In the genomic region with DNA sequence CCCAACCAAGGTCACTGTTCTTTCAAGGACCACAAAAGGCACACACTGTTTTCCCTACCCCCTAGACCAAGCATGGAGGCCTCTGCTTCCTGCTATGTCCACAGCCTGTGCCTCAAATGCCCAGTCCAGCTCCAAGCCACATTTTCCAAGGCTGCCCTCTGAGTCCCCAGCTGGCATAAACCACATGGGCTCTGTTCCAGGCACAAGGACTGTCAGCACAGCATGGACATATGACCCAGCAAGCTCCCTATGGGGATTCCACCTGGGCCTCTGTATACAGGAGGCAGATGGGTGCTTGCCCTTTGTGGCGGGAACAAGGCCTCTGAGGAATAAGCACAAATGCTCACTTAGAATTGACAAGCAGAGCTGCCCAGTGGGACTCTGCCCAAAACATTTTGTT, we compare ENCODE assay signal across 22 cellular contexts.
"Had no signal": no experiment of that assay in that cellular context is flagged by ENCODE, and none has a peak within 500 bp of the region (broad histone marks: within the 10 kb centered on the region; RNA-seq: fewer than 3 reads in every experiment).

No MANE protein-coding gene starts in this region.

- H3K27ac ChIP-seq: KMS-11, RWPE1 had no signal

- H3K27ac Mint-ChIP-seq: IgD-negative memory B cell had no signal

- H3K4me3 Mint-ChIP-seq: IgD-negative memory B cell had no signal

- H3K4me1 Mint-ChIP-seq: IgD-negative memory B cell had no signal

- H3K4me2 ChIP-seq: KMS-11, SK-N-SH had no signal

- H3K9me3 ChIP-seq: SK-N-SH had no signal

- ATAC-seq: HepG2, K562, Panc1, PC-3 had no signal

- H3K9me2 ChIP-seq: SK-N-SH had no signal

- H3K27me3 Mint-ChIP-seq: IgD-negative memory B cell had no signal

- H3K4me3 ChIP-seq: K562 had no signal

- DNase-seq: MV-4-11, NCI-H1048, NCI-H1105, NCI-H1417, NCI-H1436 treated with DMSO at 0.1 percent for 48 hours, NCI-H1694, NCI-H187 treated with DMSO at 0.1 percent for 48 hours, NCI-H2029 treated with DMSO at 0.1 percent for 48 hours, NCI-H2227 treated with DMSO at 0.1 percent for 48 hours, NCI-H524, NCI-H526 treated with DMSO at 0.1 percent for 48 hours, NCI-H774, PC-3, SHP77, SK-N-SH, SW 1271 had no signal
